8 cellular contexts compared by ENCODE assay signal in the genomic region with DNA sequence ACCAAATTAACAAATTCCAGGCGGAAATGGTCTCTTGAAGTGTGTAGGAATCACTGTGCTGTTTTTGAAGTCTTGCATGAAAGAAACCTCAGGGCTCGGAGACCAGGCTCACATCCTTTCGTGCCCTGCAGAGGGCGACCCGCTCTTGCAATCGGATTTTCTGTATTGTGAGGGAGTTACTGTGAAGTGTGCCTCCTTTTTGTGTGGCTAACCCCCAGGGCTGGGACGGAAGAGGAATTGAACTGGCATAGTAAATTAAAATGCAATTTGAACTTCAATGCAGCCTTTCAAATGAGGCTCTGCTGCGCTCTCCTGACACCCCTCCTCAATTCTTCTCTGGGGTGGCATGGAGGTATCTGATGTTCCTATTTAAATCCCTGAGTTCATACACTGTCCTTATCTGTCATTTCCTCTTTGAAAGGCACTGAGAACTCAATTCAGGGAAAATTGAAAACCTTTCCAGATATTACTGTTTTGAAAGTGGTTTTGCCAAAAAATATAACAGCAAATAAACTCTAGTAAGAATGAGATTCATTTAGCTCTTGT. TPM values are rescaled to one million over a fixed set of nuclear protein-coding genes. Genes with fewer than 3 reads are reported as not detected.
A peak's percentile ranks its signal among the peaks of the same experiment; 100 is the strongest.
DNase-seq lines count a peak whose midpoint lies in the region; ATAC-seq and TF ChIP-seq lines count a peak whose summit lies in the region.

No MANE protein-coding gene starts in this region.

- H3K36me3 Mint-ChIP-seq in CD4-positive, alpha-beta T cell (ENCODE audit: low read depth): no peaks in the 10 kb centered on the region

- no peaks in the 10 kb centered on the region for H3K9me3 Mint-ChIP-seq in CD4-positive, alpha-beta T cell

- H3K4me1 ChIP-seq in OCI-LY3 (ENCODE audit: low read length): peaks cover 11% of the 10 kb centered on the region
- no peaks in the 10 kb centered on the region for H3K4me1 ChIP-seq in prostate gland (replicated peaks)

- WGBS in prostate gland: 14% methylated on average over 8 of the region's 8 CpGs

- no peak overlapping the region for H3K27ac ChIP-seq in CD4-positive, alpha-beta T cell (ENCODE audit: low read depth, low read length)
- H3K27ac ChIP-seq in OCI-LY3 (ENCODE audit: low read length) (no peak overlapping the region), prostate gland (no peak overlapping the region)

- H3K4me3 Mint-ChIP-seq in CD4-positive, alpha-beta T cell: no peak overlapping the region

- no peak overlapping the region for H3K9ac ChIP-seq in OCI-LY3 (ENCODE audit: low read length)

- TF ChIP-seq POLR2A in prostate gland (IDR thresholded peaks at IDR 0.05): no peak

- intact Hi-C loops in CD4-positive, alpha-beta T cell (cut with DNase I, micrococcal nuclease): loop anchor here (1.0 to 2.0 kb wide), 4 partner anchors 89 to 250 kb away; no protein-coding TSS in a partner anchor
- intact Hi-C loops in prostate gland (cut with DNase I): no loop called here

- no peaks in the 10 kb centered on the region for H3K36me3 ChIP-seq in OCI-LY3 (replicated peaks; ENCODE audit: low read depth, low read length)
- no peaks in the 10 kb centered on the region for H3K36me3 ChIP-seq in prostate gland

- no peak overlapping the region for H2AFZ ChIP-seq in OCI-LY3 (ENCODE audit: low read depth, low read length)

- H3K27ac Mint-ChIP-seq in CD4-positive, alpha-beta T cell: no peak overlapping the region

- H3K27me3 Mint-ChIP-seq in CD4-positive, alpha-beta T cell: no peaks in the 10 kb centered on the region

- H3K4me1 Mint-ChIP-seq in CD4-positive, alpha-beta T cell (ENCODE audit: low read depth): peaks cover 9% of the 10 kb centered on the region

- no peaks in the 10 kb centered on the region for H3K27me3 ChIP-seq in CD4-positive, alpha-beta T cell (ENCODE audit: control insufficient read depth, insufficient read depth, low read length)
- 0 out of 2 replicates have a peak, but pooled peaks cover 8% of the 10 kb centered on the region for H3K27me3 ChIP-seq in OCI-LY3 (ENCODE audit: low read depth, low read length)
- H3K27me3 ChIP-seq in prostate gland (replicated peaks; ENCODE audit: insufficient read depth): no peaks in the 10 kb centered on the region

- CTCF ChIA-PET in CD4-positive, alpha-beta T cell (lab: Charles Lee): interaction anchor here (0.6 to 1.6 kb wide), 2 partner anchors 239 to 344 kb away, joined by 3 to 4 read pairs; no protein-coding TSS in a partner anchor

- DNase-seq in CD4-positive, alpha-beta T cell: peak; percentile 43 to 65 (median 52)
- DNase-seq in HT1080 (ENCODE audit: low read depth) (peak; percentile 71), activated T-cell treated with anti-CD3 and anti-CD28 coated beads for 4 hours (peak; percentile 37), fibroblast of pulmonary artery (ENCODE audit: low read depth) (peak; percentile 67), prostate gland (ENCODE audit: low spot score) (peak; percentile 10), omental fat pad (ENCODE audit: low spot score) (no peak)

- H4K20me1 ChIP-seq in OCI-LY3 (ENCODE audit: insufficient read depth, low read length): no peaks in the 10 kb centered on the region

- no peaks in the 10 kb centered on the region for H3K79me2 ChIP-seq in OCI-LY3 (ENCODE audit: low read length)

- POLR2A ChIA-PET in CD4-positive, alpha-beta T cell (lab: Charles Lee): no interaction called here

- TF ChIP-seq CTCF in CD4-positive, alpha-beta T cell (IDR thresholded peaks at IDR 0.05): peak; percentile 71
- TF ChIP-seq CTCF in OCI-LY3 (IDR thresholded peaks at IDR 0.05; ENCODE audit: low read depth, low read length) (peak; percentile 78), fibroblast of pulmonary artery (IDR thresholded peaks at IDR 0.05; ENCODE audit: low read length, missing control alignments) (peak; percentile 87), prostate gland (IDR thresholded peaks at IDR 0.05) (peak in 3 of 4 experiments; percentile 38 to 46 (median 39)), omental fat pad (IDR thresholded peaks at IDR 0.05) (no peak)

- no peak overlapping the region for H3K4me3 ChIP-seq in OCI-LY3 (ENCODE audit: low read length)
- H3K4me3 ChIP-seq in fibroblast of pulmonary artery (replicated peaks; ENCODE audit: low read depth, low read length): no peak overlapping the region
- no peak overlapping the region for H3K4me3 ChIP-seq in prostate gland

- H3K9me3 ChIP-seq in CD4-positive, alpha-beta T cell (ENCODE audit: control insufficient read depth, low read length): no peaks in the 10 kb centered on the region
- H3K9me3 ChIP-seq in OCI-LY3 (ENCODE audit: insufficient read depth, low read length) (no peaks in the 10 kb centered on the region), prostate gland (no peaks in the 10 kb centered on the region)

- peak; percentile 98 for ATAC-seq in CD4-positive, alpha-beta T cell (ENCODE audit: poor library complexity)
- ATAC-seq in HG03520 (IDR thresholded peaks at IDR 0.05; ENCODE audit: unreplicated experiment) (no peak), omental fat pad (ENCODE audit: low FRiP score) (no peak)

- H3K4me2 ChIP-seq in OCI-LY3 (ENCODE audit: low read length): no peak overlapping the region

RNA-seq across cellular contexts. Expression of gene MGAT5B, which starts 51.5 kb away (rescaled TPM):
- under 1 TPM; 0.28 to 0.77 TPM for total RNA-seq in CD4-positive, alpha-beta T cell
- 13.1 and 20.0 TPM in 2 replicates for total RNA-seq in HT1080 (2014; rRNA removed; shearing (Covaris generic))
- 20.9 and 21.8 TPM in 2 replicates for polyA plus RNA-seq in HT1080 (2015; cell fraction: cytosol; rRNA removed)
- 29.2 and 33.3 TPM in 2 replicates for polyA plus RNA-seq in HT1080 (2015; cell fraction: nucleus; rRNA removed)
- 1 to 10 TPM in 1 of 2 donors, under 1 TPM in 1; 0.14 to 4.1 TPM for total RNA-seq in prostate gland
- total RNA-seq in omental fat pad: under 1 TPM in 2 of 4 donors, not detected in 2; 0.12 to 0.63 TPM

Comparison
In these comparisons a context has a peak if more than half of its experiments do, and no peak if none do; other contexts are left out.
1. CTCF ChIP-seq: peak in CD4-positive, alpha-beta T cell (single experiment), OCI-LY3 (single experiment), fibroblast of pulmonary artery (single experiment) and prostate gland (3 of 4); none in omental fat pad (0 of 3).